Comparison of ENCODE assay signal across 1 cellular context in the genomic region with DNA sequence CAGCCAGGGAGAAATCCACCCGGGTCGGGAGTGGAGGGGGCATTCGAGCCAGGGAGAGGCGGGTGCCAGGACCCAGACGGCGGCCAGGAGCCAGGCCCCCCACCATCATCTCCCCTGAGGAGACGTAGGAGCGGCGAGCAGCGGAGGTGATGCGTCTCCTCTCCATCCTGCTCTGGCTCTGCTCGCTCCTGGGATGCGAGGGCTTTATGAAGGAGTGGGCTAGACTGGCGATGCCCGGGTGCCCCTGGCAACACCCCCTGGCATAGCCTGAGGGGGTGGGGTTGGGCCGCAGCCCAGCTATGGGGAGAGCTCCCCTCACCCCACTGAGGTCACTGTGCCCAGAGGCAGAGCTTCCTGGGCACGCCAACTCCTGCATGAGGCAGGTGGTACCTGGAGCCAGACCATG.
TF ChIP-seq lines count a peak whose summit lies in the region.

A gene (minus strand): TSS at position 180 of the 406 bp plus-strand sequence. CDS start 14 bp downstream, at position 166.

TF ChIP-seq in SK-N-SH, 30 proteins besides CTCF, POLR2A, EP300 and RAD21 (continued from another document):
- TF ChIP-seq, protein P1, sequence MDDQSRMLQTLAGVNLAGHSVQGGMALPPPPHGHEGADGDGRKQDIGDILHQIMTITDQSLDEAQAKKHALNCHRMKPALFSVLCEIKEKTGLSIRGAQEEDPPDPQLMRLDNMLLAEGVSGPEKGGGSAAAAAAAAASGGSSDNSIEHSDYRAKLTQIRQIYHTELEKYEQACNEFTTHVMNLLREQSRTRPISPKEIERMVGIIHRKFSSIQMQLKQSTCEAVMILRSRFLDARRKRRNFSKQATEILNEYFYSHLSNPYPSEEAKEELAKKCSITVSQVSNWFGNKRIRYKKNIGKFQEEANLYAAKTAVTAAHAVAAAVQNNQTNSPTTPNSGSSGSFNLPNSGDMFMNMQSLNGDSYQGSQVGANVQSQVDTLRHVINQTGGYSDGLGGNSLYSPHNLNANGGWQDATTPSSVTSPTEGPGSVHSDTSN (IDR thresholded peaks at IDR 0.05) = no peak
- no peak for TF ChIP-seq GATA2 (CRISPR knock-in tag; IDR thresholded peaks at IDR 0.05)
